Comparison of ENCODE assay signal across 8 cellular contexts in genomic region chr13:113296842-113297369, GRCh38. TPM values are rescaled to one million over a fixed set of nuclear protein-coding genes. Genes with fewer than 3 reads are reported as not detected.
A peak's percentile ranks its signal among the peaks of the same experiment; 100 is the strongest.
DNase-seq lines count a peak whose midpoint lies in the region; ATAC-seq and TF ChIP-seq lines count a peak whose summit lies in the region.

TSS of gene LAMP1 (plus strand) at chr13:113297239. CDS start at chr13:113297435, 196 bp downstream.

- TF ChIP-seq CTCF in astrocyte of the cerebellum (IDR thresholded peaks at IDR 0.05; ENCODE audit: low read depth, low read length, missing control alignments) (no peak), vagina (IDR thresholded peaks at IDR 0.05) (peak in 1 of 3 experiments; percentile 8)

- ATAC-seq in GM18511 (IDR thresholded peaks at IDR 0.05; ENCODE audit: unreplicated experiment) = peak; percentile 85
- ATAC-seq in HG03025 (IDR thresholded peaks at IDR 0.05; ENCODE audit: low FRiP score, unreplicated experiment) = peak; percentile 75

- intact Hi-C loops in vagina (cut with DNase I) = loop anchor here (5.0 to 10.0 kb wide), 2 partner anchors 70 to 92 kb away; partner anchors contain the start of genes CUL4A and PCID2

- TF ChIP-seq POLR2A in vagina (IDR thresholded peaks at IDR 0.05) = peak in 1 of 2 donors; percentile 21

- H3K9ac ChIP-seq in rectal smooth muscle tissue (ENCODE audit: low read length) = peak within 1 kb of the TSS; percentile 84

- H3K36me3 ChIP-seq in rectal smooth muscle tissue (ENCODE audit: control insufficient read depth, insufficient read depth, low read length) = no peaks in the 10 kb centered on the region
- no peaks in the 10 kb centered on the region for H3K36me3 ChIP-seq in vagina

- H3K4me3 ChIP-seq in astrocyte of the cerebellum (ENCODE audit: low read depth, low read length) (peak within 1 kb of the TSS; percentile 90), rectal smooth muscle tissue (ENCODE audit: low read length) (peak within 1 kb of the TSS; percentile 94), vagina (peak within 1 kb of the TSS; percentile 91 to 98)

- no peaks in the 10 kb centered on the region for H3K9me3 ChIP-seq in vagina

- in situ Hi-C loops in astrocyte of the cerebellum (cut with HindIII; ENCODE audit: low sequenced_read_pairs) = no loop called here

- H3K27ac ChIP-seq in rectal smooth muscle tissue (ENCODE audit: low read depth, low read length) = peak within 1 kb of the TSS; percentile 86
- H3K27ac ChIP-seq in vagina = peak within 1 kb of the TSS; percentile 83

- no peaks in the 10 kb centered on the region for H3K27me3 ChIP-seq in rectal smooth muscle tissue (ENCODE audit: control insufficient read depth, insufficient read depth, low read length)
- no peaks in the 10 kb centered on the region for H3K27me3 ChIP-seq in vagina

- H3K4me1 ChIP-seq in rectal smooth muscle tissue (ENCODE audit: control insufficient read depth, insufficient read depth, low read length) = peaks cover 6% of the 10 kb centered on the region
- peaks cover 35% of the 10 kb centered on the region for H3K4me1 ChIP-seq in vagina

- peak; percentile 95 to 97 for DNase-seq in NCI-H2081 (lab: John Stamatoyannopoulos, UW)
- DNase-seq in T-helper 9 cell = peak; percentile 100
- DNase-seq in astrocyte of the cerebellum (ENCODE audit: low read depth) = peak; percentile 94
- DNase-seq in hepatic stellate cell (ENCODE audit: low spot score) = peak; percentile 98
- peak; percentile 97 to 98 for DNase-seq in vagina (ENCODE audit: extremely low spot score in 2 of 2)

RNA-seq across cellular contexts. Expression of gene LAMP1, which starts in this region (rescaled TPM):
- total RNA-seq in vagina = 77.8 TPM

Comparison
In these comparisons a context has a peak if more than half of its experiments do, and no peak if none do; other contexts are left out.
1. Peak in every context shown above with its lines: DNase-seq, ATAC-seq, H3K4me3 ChIP-seq and H3K27ac ChIP-seq.